ENCODE assay signal across 14 cellular contexts in the genomic region with DNA sequence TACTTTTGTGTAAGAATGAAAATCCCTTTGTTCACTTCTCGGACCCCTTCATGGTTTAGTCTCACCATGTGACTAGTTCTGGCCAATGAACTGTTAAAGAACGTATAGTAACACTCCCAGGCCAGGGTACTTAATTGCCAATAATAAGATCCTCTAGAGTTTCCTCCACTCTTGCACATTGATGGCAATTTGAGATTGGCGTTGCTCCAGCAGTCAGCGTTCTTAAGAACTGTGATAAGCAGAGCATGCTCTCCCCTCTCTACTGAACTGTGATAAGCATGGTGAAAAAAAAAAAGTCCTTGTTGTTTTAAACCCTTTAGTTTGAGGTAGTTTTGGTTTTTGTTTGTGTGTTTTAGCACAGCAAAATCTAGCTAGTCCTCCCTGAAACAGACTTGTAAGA.
"Had no signal": no experiment of that assay in that cellular context is flagged by ENCODE, and none has a peak within 500 bp of the region (broad histone marks: within the 10 kb centered on the region; RNA-seq: fewer than 3 reads in every experiment).

No MANE protein-coding gene starts in this region.

- H2AFZ ChIP-seq: parathyroid adenoma had no signal

- H3K27ac Mint-ChIP-seq: activated naive CD8-positive, alpha-beta T cell; activated T-cell treated with anti-CD3 and anti-CD28 coated beads, Interleukin-2, amount 50 U/mL, for 24 hours; endodermal cell; stimulated activated naive CD8-positive, alpha-beta T cell treated with anti-CD3 and anti-CD28 coated beads, Interleukin-15, amount 100 ng/mL, for 72 hours had no signal

- H3K36me3 Mint-ChIP-seq: activated naive CD8-positive, alpha-beta T cell had no signal

- H3K79me2 ChIP-seq: parathyroid adenoma had no signal

- H3K4me3 ChIP-seq: lower lobe of right lung, skin epidermis, thoracic aorta had no signal

- ATAC-seq: lower lobe of right lung; stimulated activated naive CD8-positive, alpha-beta T cell treated with anti-CD3 and anti-CD28 coated beads, Interleukin-15, amount 100 ng/mL, for 72 hours had no signal

- H3K4me1 Mint-ChIP-seq: stimulated activated naive CD8-positive, alpha-beta T cell treated with anti-CD3 and anti-CD28 coated beads, Interleukin-15, amount 100 ng/mL, for 72 hours had no signal

- DNase-seq: activated CD4-positive, alpha-beta T cell treated with anti-CD3 and anti-CD28 coated beads, Interleukin-2, amount 50 U/mL, for 4 hours; activated CD4-positive, CD25-positive, alpha-beta regulatory T cell treated with anti-CD3 and anti-CD28 coated beads, Interleukin-2, amount 50 U/mL, for 72 hours; activated effector memory CD4-positive, alpha-beta T cell treated with anti-CD3 and anti-CD28 coated beads, Interleukin-2, amount 50 U/mL, for 16 hours; activated T-cell treated with anti-CD3 and anti-CD28 coated beads, Interleukin-2, amount 50 U/mL, for 24 hours; endodermal cell; lower lobe of right lung; midbrain; retina; stimulated activated CD4-positive, alpha-beta T cell treated with anti-CD3 and anti-CD28 coated beads, Interleukin-4, amount 100 ng/mL, for 4 hours; stimulated activated naive CD8-positive, alpha-beta T cell treated with anti-CD3 and anti-CD28 coated beads, Interleukin-15, amount 100 ng/mL, for 72 hours had no signal

- H3K36me3 ChIP-seq: lower lobe of right lung, thoracic aorta had no signal

- H3K4me3 Mint-ChIP-seq: activated naive CD8-positive, alpha-beta T cell; activated T-cell treated with anti-CD3 and anti-CD28 coated beads, Interleukin-2, amount 50 U/mL, for 24 hours; endodermal cell; stimulated activated naive CD8-positive, alpha-beta T cell treated with anti-CD3 and anti-CD28 coated beads, Interleukin-15, amount 100 ng/mL, for 72 hours had no signal

- H3K4me1 ChIP-seq: lower lobe of right lung, parathyroid adenoma had no signal

- H3K9ac ChIP-seq: parathyroid adenoma had no signal

- H3K9me3 Mint-ChIP-seq: endodermal cell had no signal

- H3K27ac ChIP-seq: lower lobe of right lung, parathyroid adenoma, skin epidermis, thoracic aorta had no signal

- H3K27me3 Mint-ChIP-seq: activated naive CD8-positive, alpha-beta T cell; activated T-cell treated with anti-CD3 and anti-CD28 coated beads, Interleukin-2, amount 50 U/mL, for 24 hours; stimulated activated naive CD8-positive, alpha-beta T cell treated with anti-CD3 and anti-CD28 coated beads, Interleukin-15, amount 100 ng/mL, for 72 hours had no signal

- H3K9me3 ChIP-seq: lower lobe of right lung, thoracic aorta had no signal
